Comparison of ENCODE assay signal across 6 cellular contexts in genomic region chr11:67372232-67372992, GRCh38. TPM values are rescaled to one million over a fixed set of nuclear protein-coding genes. Genes with fewer than 3 reads are reported as not detected.
DNase-seq lines count a peak whose midpoint lies in the region; ATAC-seq, FAIRE-seq and TF ChIP-seq lines count a peak whose summit lies in the region.

No MANE protein-coding gene starts in this region.

- no peak overlapping the region for H2AFZ ChIP-seq in PC-9
- no peak overlapping the region for H2AFZ ChIP-seq in keratinocyte (ENCODE audit: control insufficient read depth, low read length)

- H3K4me1 ChIP-seq in PC-9 (replicated peaks; ENCODE audit: insufficient read depth) (peaks cover 43% of the 10 kb centered on the region), keratinocyte (ENCODE audit: control insufficient read depth, extremely low read depth, insufficient read depth, low read length) (peaks cover 26% of the 10 kb centered on the region)

- H3K27me3 ChIP-seq in PC-9 (ENCODE audit: insufficient read depth, low read depth) (no peaks in the 10 kb centered on the region), keratinocyte (ENCODE audit: control insufficient read depth, extremely low read depth, insufficient read depth, low read length) (no peaks in the 10 kb centered on the region)

- no peak for DNase-seq in AG04449 (ENCODE audit: low read depth, low spot score)
- DNase-seq in PC-9, result peak in 1 of 2 experiments; percentile 56
- no peak for DNase-seq in keratinocyte (ENCODE audit: low read depth, low spot score)
- no peak for DNase-seq in GM19240 (ENCODE audit: insufficient read length, low spot score)
- no peak for DNase-seq in SKM-1 treated with dmso at 0.1 percent for 144 hours (lab: John Stamatoyannopoulos, UW; ENCODE audit: unreplicated experiment)

- H3K36me3 ChIP-seq in PC-9 (ENCODE audit: low read depth) (peaks cover 2% of the 10 kb centered on the region), keratinocyte (ENCODE audit: control insufficient read depth in 2 of 2, extremely low read depth in 1 of 2, insufficient read depth in 2 of 2, low read length in 2 of 2) (no peaks in the 10 kb centered on the region)

- H3K9me2 ChIP-seq in PC-9 (ENCODE audit: insufficient read depth), result no peaks in the 10 kb centered on the region

- H3K79me2 ChIP-seq in PC-9 (ENCODE audit: low read depth) (peaks cover 72% of the 10 kb centered on the region), keratinocyte (ENCODE audit: control insufficient read depth, insufficient read depth, low read length) (no peaks in the 10 kb centered on the region)

- H3K9ac ChIP-seq in keratinocyte (ENCODE audit: control insufficient read depth, extremely low read depth, insufficient read depth, low read length), result peak overlapping the region; percentile 82

- CTCF ChIA-PET in AG04449 (lab: Yijun Ruan, JAX) (interaction anchor here (2.8 to 47.5 kb wide), 4 partner anchors 3 to 110 kb away, joined by 9 to 2108 read pairs (median 1060); partner anchors contain the start of genes CLCF1, POLD4, PPP1CA and RAD9A), PC-9 (lab: Charles Lee) (interaction anchor here (0.6 to 2.5 kb wide), 4 partner anchors 8 to 27 kb away, joined by 3 to 12 read pairs (median 4); no protein-coding TSS in a partner anchor)

- H3K27ac ChIP-seq in PC-9 (peak overlapping the region; percentile 99), keratinocyte (ENCODE audit: control insufficient read depth, insufficient read depth, low read length) (no peak overlapping the region)

- H4K20me1 ChIP-seq in PC-9 (ENCODE audit: insufficient read depth), result peaks cover 45% of the 10 kb centered on the region
- H4K20me1 ChIP-seq in keratinocyte (ENCODE audit: control insufficient read depth, extremely low read depth, insufficient read depth, low read length), result peaks cover 5% of the 10 kb centered on the region

- no peaks in the 10 kb centered on the region for H3K9me3 ChIP-seq in PC-9 (ENCODE audit: insufficient read depth, low read depth)
- no peaks in the 10 kb centered on the region for H3K9me3 ChIP-seq in keratinocyte (ENCODE audit: control insufficient read depth, low read depth, low read length)

- H3K9me1 ChIP-seq in keratinocyte (ENCODE audit: control insufficient read depth, extremely low read depth, insufficient read depth, low read length), result no peaks in the 10 kb centered on the region

- intact Hi-C loops in PC-9 (cut with micrococcal nuclease; ENCODE audit: unreplicated experiment), result loop anchor here (5.0 to 10.0 kb wide), 3 partner anchors 128 to 528 kb away; partner anchors contain the start of genes CDK2AP2, PITPNM1 and RCE1

- H3K4me2 ChIP-seq in PC-9 (peak overlapping the region; percentile 94), keratinocyte (ENCODE audit: control insufficient read depth, extremely low read depth, insufficient read depth, low read depth, low read length) (peak overlapping the region; percentile 71)

- BruUV-seq in PC-9 (replicated peaks; lab: Mats Ljungman, UMichigan), result no TSS peak

- no peak for FAIRE-seq in keratinocyte (lab: Jason Lieb, UNC)

- TF ChIP-seq CTCF in AG04449 (IDR thresholded peaks at IDR 0.05; ENCODE audit: insufficient read depth, low read length, missing control alignments) (no peak), PC-9 (conservative IDR thresholded peaks at IDR 0.05) (no peak), keratinocyte (optimal IDR thresholded peaks at IDR 0.05 in 1 of 3, IDR thresholded peaks at IDR 0.05 in 1 of 3, conservative IDR thresholded peaks at IDR 0.05 in 1 of 3; ENCODE audit: extremely low read depth in 1 of 3, insufficient read depth in 2 of 3, low read length in 3 of 3) (no peak)

- H3F3A ChIP-seq in PC-9 (ENCODE audit: insufficient read depth, low read depth), result peaks cover 49% of the 10 kb centered on the region

- dilution Hi-C loops in keratinocyte (cut with MboI; ENCODE audit: extremely low pct_ligation_motif_present, low sequenced_read_pairs), result no loop called here

- H3K4me3 ChIP-seq in AG04449 (ENCODE audit: low read depth, low read length) (peak overlapping the region; percentile 67), PC-9 (peak overlapping the region; percentile 87), keratinocyte (ENCODE audit: control insufficient read depth in 2 of 3, extremely low read depth in 1 of 3, insufficient read depth in 2 of 3, low read depth in 1 of 3, low read length in 3 of 3) (peak overlapping the region; percentile 43 to 83 (median 60))

- POLR2A ChIA-PET in AG04449 (lab: Yijun Ruan, JAX) (interaction anchor here (0.6 to 7.0 kb wide), 6 partner anchors 10 to 138 kb away, joined by 3 to 76 read pairs (median 7); partner anchors contain the start of gene POLD4), PC-9 (lab: Charles Lee; ENCODE audit: unreplicated experiment) (interaction anchor here (0.6 to 1.4 kb wide), 6 partner anchors 8 to 253 kb away, joined by 3 to 10 read pairs (median 6); partner anchors contain the start of genes KDM2A and POLD4)

- no peak for ATAC-seq in GM21529 (IDR thresholded peaks at IDR 0.05; ENCODE audit: unreplicated experiment)

RNA-seq across cellular contexts. Expression of gene CLCF1, which starts 1.0 kb away (rescaled TPM):
- total RNA-seq in PC-9 (2021), result 15.9 and 17.0 TPM in 2 replicates
- polyA plus RNA-seq in keratinocyte, result 2.2 to 4.9 TPM (median 2.7 TPM) in 3 replicates
- polyA plus RNA-seq in keratinocyte (2011; ENCODE audit: low read depth), result 0.32 TPM
- polyA plus RNA-seq in keratinocyte (2011; cell fraction: cytosol; rRNA removed), result 2.5 and 2.6 TPM in 2 replicates
- polyA plus RNA-seq in keratinocyte (2011; cell fraction: nucleus; rRNA removed), result 9.3 and 10.6 TPM in 2 replicates
- polyA plus RNA-seq in keratinocyte (2012; ENCODE audit: low replicate concordance), result 2.0 and 2.9 TPM in 2 replicates
- 2.9 to 3.3 TPM (median 3.1 TPM) in 3 replicates for polyA minus RNA-seq in keratinocyte
- 5.0 TPM for polyA minus RNA-seq in keratinocyte (2011; cell fraction: cytosol; rRNA and poly(A)+ RNA removed)
- 2.3 and 2.4 TPM in 2 replicates for polyA minus RNA-seq in keratinocyte (2011; cell fraction: nucleus; rRNA and poly(A)+ RNA removed)

RNA-seq across cellular contexts. Expression of gene POLD4, which starts 19.1 kb away (rescaled TPM):
- total RNA-seq in PC-9 (2021), result 67.1 and 83.7 TPM in 2 replicates
- polyA plus RNA-seq in keratinocyte, result 35.7 to 60.9 TPM (median 43.3 TPM) in 3 replicates
- polyA plus RNA-seq in keratinocyte (2011; ENCODE audit: low read depth), result 6.0 TPM
- 46.0 and 102 TPM in 2 replicates for polyA plus RNA-seq in keratinocyte (2011; cell fraction: cytosol; rRNA removed)
- 62.8 and 80.0 TPM in 2 replicates for polyA plus RNA-seq in keratinocyte (2011; cell fraction: nucleus; rRNA removed)
- polyA plus RNA-seq in keratinocyte (2012; ENCODE audit: low replicate concordance), result 71.4 and 79.2 TPM in 2 replicates
- polyA minus RNA-seq in keratinocyte, result 8.5 to 13.1 TPM (median 9.6 TPM) in 3 replicates
- 37.6 TPM for polyA minus RNA-seq in keratinocyte (2011; cell fraction: cytosol; rRNA and poly(A)+ RNA removed)
- 15.4 and 16.5 TPM in 2 replicates for polyA minus RNA-seq in keratinocyte (2011; cell fraction: nucleus; rRNA and poly(A)+ RNA removed)

RNA-seq across cellular contexts. Expression of gene RAD9A, which starts 19.4 kb away (rescaled TPM):
- 62.8 and 79.8 TPM in 2 replicates for total RNA-seq in PC-9 (2021)
- polyA plus RNA-seq in keratinocyte, result 5.7 to 8.5 TPM (median 8.0 TPM) in 3 replicates
- 3.6 TPM for polyA plus RNA-seq in keratinocyte (2011; ENCODE audit: low read depth)
- 3.2 and 5.2 TPM in 2 replicates for polyA plus RNA-seq in keratinocyte (2011; cell fraction: cytosol; rRNA removed)
- polyA plus RNA-seq in keratinocyte (2011; cell fraction: nucleus; rRNA removed), result 19.1 and 25.4 TPM in 2 replicates
- polyA plus RNA-seq in keratinocyte (2012; ENCODE audit: low replicate concordance), result 7.3 and 15.1 TPM in 2 replicates
- polyA minus RNA-seq in keratinocyte, result 2.9 to 5.4 TPM (median 4.6 TPM) in 3 replicates
- polyA minus RNA-seq in keratinocyte (2011; cell fraction: cytosol; rRNA and poly(A)+ RNA removed), result 9.2 TPM
- polyA minus RNA-seq in keratinocyte (2011; cell fraction: nucleus; rRNA and poly(A)+ RNA removed), result 6.5 and 8.2 TPM in 2 replicates

RNA-seq across cellular contexts. Expression of gene PPP1CA, which starts 29.2 kb away (rescaled TPM):
- 306 and 351 TPM in 2 replicates for total RNA-seq in PC-9 (2021)
- polyA plus RNA-seq in keratinocyte, result 122 to 235 TPM (median 129 TPM) in 3 replicates
- 74.6 TPM for polyA plus RNA-seq in keratinocyte (2011; ENCODE audit: low read depth)
- 94.3 and 169 TPM in 2 replicates for polyA plus RNA-seq in keratinocyte (2011; cell fraction: cytosol; rRNA removed)
- polyA plus RNA-seq in keratinocyte (2011; cell fraction: nucleus; rRNA removed), result 65.5 and 68.2 TPM in 2 replicates
- 94.0 and 183 TPM in 2 replicates for polyA plus RNA-seq in keratinocyte (2012; ENCODE audit: low replicate concordance)
- 120 to 247 TPM (median 124 TPM) in 3 replicates for polyA minus RNA-seq in keratinocyte
- 118 TPM for polyA minus RNA-seq in keratinocyte (2011; cell fraction: cytosol; rRNA and poly(A)+ RNA removed)
- polyA minus RNA-seq in keratinocyte (2011; cell fraction: nucleus; rRNA and poly(A)+ RNA removed), result 28.2 and 28.8 TPM in 2 replicates

RNA-seq across cellular contexts. Expression of gene TBC1D10C, which starts 31.5 kb away (rescaled TPM):
- total RNA-seq in PC-9 (2021), result 0.58 TPM in 1 of 2 replicates, not detected in the other
- polyA plus RNA-seq in keratinocyte, result not detected in 3 replicates
- polyA plus RNA-seq in keratinocyte (2011; ENCODE audit: low read depth), result not detected
- not detected in 2 replicates for polyA plus RNA-seq in keratinocyte (2011; cell fraction: cytosol; rRNA removed)
- not detected in 2 replicates for polyA plus RNA-seq in keratinocyte (2011; cell fraction: nucleus; rRNA removed)
- polyA plus RNA-seq in keratinocyte (2012; ENCODE audit: low replicate concordance), result 0.06 TPM in 1 of 2 replicates, not detected in the other
- not detected in 3 replicates for polyA minus RNA-seq in keratinocyte
- not detected for polyA minus RNA-seq in keratinocyte (2011; cell fraction: cytosol; rRNA and poly(A)+ RNA removed)
- not detected in 2 replicates for polyA minus RNA-seq in keratinocyte (2011; cell fraction: nucleus; rRNA and poly(A)+ RNA removed)
